Comparison of ENCODE assay signal across 9 cellular contexts in the genomic region with DNA sequence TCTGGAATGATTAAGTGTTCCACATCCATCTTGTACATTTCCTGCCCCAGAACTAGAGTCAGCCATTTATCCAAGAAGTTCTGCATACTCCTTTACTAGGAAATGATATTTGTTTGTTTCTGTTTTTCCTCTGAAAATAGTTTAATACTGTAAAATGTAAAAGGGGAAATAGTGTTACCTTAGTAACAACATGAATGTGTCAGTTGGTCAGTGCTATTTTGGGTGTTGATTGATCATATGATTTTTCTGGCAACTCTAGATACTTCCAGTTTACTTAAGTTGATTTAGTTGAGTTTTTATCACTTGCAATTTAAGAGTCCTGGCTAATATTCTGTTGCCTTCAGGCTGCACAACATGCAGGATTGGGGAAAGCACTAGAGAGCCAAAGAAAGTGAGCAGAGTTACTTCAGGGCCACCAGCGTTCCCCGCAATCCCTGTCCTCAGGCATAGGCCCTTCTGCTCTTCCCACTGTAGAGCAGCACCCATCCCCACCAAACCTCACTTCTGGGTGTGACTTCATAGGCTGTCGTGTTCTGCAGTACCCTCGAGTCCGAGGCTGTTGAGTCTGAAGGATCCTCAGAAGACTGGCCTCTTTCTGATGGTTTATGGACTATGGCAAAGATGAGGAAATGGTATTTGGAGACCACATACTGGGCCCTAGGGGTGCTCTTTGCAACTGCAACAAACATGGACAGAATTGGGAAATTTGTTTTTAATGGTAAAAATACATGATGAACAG.
A peak's percentile ranks its signal among the peaks of the same experiment; 100 is the strongest.
DNase-seq lines count a peak whose midpoint lies in the region; FAIRE-seq and TF ChIP-seq lines count a peak whose summit lies in the region.
"Had no signal": no experiment of that assay in that cellular context is flagged by ENCODE, and none has a peak within 500 bp of the region (broad histone marks: within the 10 kb centered on the region; RNA-seq: fewer than 3 reads in every experiment).

No MANE protein-coding gene starts in this region.

- peaks cover 67% of the 10 kb centered on the region for H3K36me3 Mint-ChIP-seq in activated CD4-positive, alpha-beta T cell treated with anti-CD3 and anti-CD28 coated beads, Interleukin-2, amount 10 ng/mL, durations not matched to agents 24 days and 14 days (ENCODE audit: low read depth)

- TF ChIP-seq CTCF in ascending aorta (IDR thresholded peaks at IDR 0.05) (peak in 1 of 3 experiments; percentile 29), kidney epithelial cell (IDR thresholded peaks at IDR 0.05; ENCODE audit: insufficient read depth, low read length, poor library complexity, severe bottlenecking) (peak; percentile 20)

- intact Hi-C loops in activated CD4-positive, alpha-beta T cell treated with anti-CD3 and anti-CD28 coated beads, Interleukin-2, amount 10 ng/mL, durations not matched to agents 24 days and 14 days (cut with micrococcal nuclease) = no loop called here
- intact Hi-C loops in ascending aorta (cut with DNase I) = no loop called here

- H3K27me3 Mint-ChIP-seq in activated CD4-positive, alpha-beta T cell treated with anti-CD3 and anti-CD28 coated beads, Interleukin-2, amount 10 ng/mL, durations not matched to agents 24 days and 14 days = no peaks in the 10 kb centered on the region

- H3K4me3 ChIP-seq in ascending aorta (no peak overlapping the region), kidney epithelial cell (ENCODE audit: low read depth, low read length) (no peak overlapping the region), subcutaneous abdominal adipose tissue (ENCODE audit: low read depth in 1 of 5, low read length in 5 of 5) (peak overlapping the region in 1 of 5 donors; percentile 22)

- H3K27ac Mint-ChIP-seq in activated CD4-positive, alpha-beta T cell treated with anti-CD3 and anti-CD28 coated beads, Interleukin-2, amount 10 ng/mL, durations not matched to agents 24 days and 14 days = peak overlapping the region; percentile 57
- H3K27ac Mint-ChIP-seq: activated naive CD4-positive, alpha-beta T cell treated with anti-CD3 and anti-CD28 coated beads for 36 hours had no signal

- H3K9me3 ChIP-seq in ascending aorta (no peaks in the 10 kb centered on the region), subcutaneous abdominal adipose tissue (ENCODE audit: control insufficient read depth in 5 of 5, low read length in 5 of 5) (no peaks in the 10 kb centered on the region)

- no peak for FAIRE-seq in frontal cortex (lab: Jason Lieb, UNC)

- H3K9ac ChIP-seq in subcutaneous abdominal adipose tissue (ENCODE audit: low read length in 5 of 5) = no peak overlapping the region

- H3K4me3 Mint-ChIP-seq in activated CD4-positive, alpha-beta T cell treated with anti-CD3 and anti-CD28 coated beads, Interleukin-2, amount 10 ng/mL, durations not matched to agents 24 days and 14 days = no peak overlapping the region
- H3K4me3 Mint-ChIP-seq: activated naive CD4-positive, alpha-beta T cell treated with anti-CD3 and anti-CD28 coated beads for 36 hours had no signal

- H3K36me3 ChIP-seq in ascending aorta (peaks cover 30 to 80% of the 10 kb centered on the region in 2 donors), kidney epithelial cell (ENCODE audit: control insufficient read depth, insufficient read depth, low read length) (peaks cover 4% of the 10 kb centered on the region), subcutaneous abdominal adipose tissue (ENCODE audit: control insufficient read depth in 5 of 5, insufficient read depth in 5 of 5, low read length in 5 of 5) (peaks cover 49 to 76% (median 61%) of the 10 kb centered on the region in 5 donors)

- no peaks in the 10 kb centered on the region for H3K9me3 Mint-ChIP-seq in activated CD4-positive, alpha-beta T cell treated with anti-CD3 and anti-CD28 coated beads, Interleukin-2, amount 10 ng/mL, durations not matched to agents 24 days and 14 days
- H3K9me3 Mint-ChIP-seq: activated naive CD4-positive, alpha-beta T cell treated with anti-CD3 and anti-CD28 coated beads for 36 hours had no signal

- H3K27me3 ChIP-seq in ascending aorta (no peaks in the 10 kb centered on the region), kidney epithelial cell (ENCODE audit: control insufficient read depth, insufficient read depth, low read length) (no peaks in the 10 kb centered on the region), subcutaneous abdominal adipose tissue (ENCODE audit: control insufficient read depth in 5 of 5, insufficient read depth in 4 of 5, low read length in 5 of 5) (no peaks in the 10 kb centered on the region)

- H3K4me1 ChIP-seq in ascending aorta = peaks cover 0 to 21% of the 10 kb centered on the region in 2 donors
- H3K4me1 ChIP-seq in subcutaneous abdominal adipose tissue (ENCODE audit: control insufficient read depth in 5 of 5, insufficient read depth in 5 of 5, low read length in 5 of 5) = peaks cover 1 to 8% (median 5%) of the 10 kb centered on the region in 5 donors

- H3K27ac ChIP-seq in ascending aorta (peak overlapping the region; percentile 54 to 70), subcutaneous abdominal adipose tissue (ENCODE audit: low read depth, low read length) (peak overlapping the region; percentile 26)

- DNase-seq in activated CD4-positive, alpha-beta T cell treated with anti-CD3 and anti-CD28 coated beads, Interleukin-2, amount 10 ng/mL, durations not matched to agents 24 days and 14 days = no peak
- no peak for DNase-seq in activated CD4-positive, alpha-beta T cell treated with anti-CD3 and anti-CD28 coated beads for 48 hours
- DNase-seq in ascending aorta (ENCODE audit: low spot score in 2 of 2) (no peak), kidney epithelial cell (ENCODE audit: low read depth) (no peak), kidney glomerular epithelial cell (lab: John Stamatoyannopoulos, UW) (no peak), frontal cortex (ENCODE audit: low spot score in 2 of 2) (no peak)
- no peak for DNase-seq in activated CD4-positive, CD25-positive, alpha-beta regulatory T cell treated with anti-CD3 and anti-CD28 coated beads, Interleukin-2, amount 50 U/mL, for 72 hours
- DNase-seq: activated naive CD4-positive, alpha-beta T cell treated with anti-CD3 and anti-CD28 coated beads for 36 hours had no signal

- peaks cover 18% of the 10 kb centered on the region for H3K4me1 Mint-ChIP-seq in activated CD4-positive, alpha-beta T cell treated with anti-CD3 and anti-CD28 coated beads, Interleukin-2, amount 10 ng/mL, durations not matched to agents 24 days and 14 days
